Comparison of ENCODE assay signal across 8 cellular contexts in the genomic region with DNA sequence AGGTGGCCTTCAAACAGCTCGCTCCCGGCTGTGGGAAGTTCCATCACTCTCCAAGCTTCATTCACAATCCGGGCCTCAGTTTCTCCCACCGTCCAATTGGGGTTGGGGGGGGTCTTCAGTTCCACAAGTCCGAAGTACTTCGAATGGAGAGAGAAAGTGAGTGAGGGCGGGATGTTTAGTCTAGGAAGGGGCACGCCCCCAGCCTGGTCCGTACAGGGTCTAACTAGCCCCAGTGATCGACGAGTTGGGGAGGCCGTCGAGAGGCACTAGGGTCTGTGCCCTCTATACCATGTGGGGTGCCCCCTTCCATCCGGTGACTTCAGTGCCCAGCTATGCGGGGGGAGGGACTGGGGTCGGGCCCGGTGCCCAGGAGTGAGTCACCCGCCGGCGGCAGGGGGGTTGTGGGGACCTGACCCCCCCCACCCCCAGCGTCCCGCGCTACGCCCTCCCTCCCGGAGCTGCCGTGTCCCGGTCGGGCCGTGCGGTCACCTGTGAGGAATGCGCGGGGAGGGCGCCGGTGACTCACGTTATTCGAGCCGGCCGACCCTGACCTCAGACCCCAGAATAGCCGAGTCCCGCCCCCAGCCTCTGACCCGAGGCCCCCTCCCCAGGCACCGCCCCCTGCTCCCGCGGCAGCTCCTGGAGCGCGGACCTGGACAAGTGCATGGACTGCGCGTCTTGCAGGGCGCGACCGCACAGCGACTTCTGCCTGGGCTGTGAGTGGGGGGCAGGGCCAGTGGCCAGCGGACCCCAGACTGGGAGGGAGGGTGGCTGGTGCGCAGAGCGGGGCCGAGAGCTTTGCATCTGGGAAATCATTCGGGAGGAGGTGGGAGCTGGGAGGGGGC. TPM values are rescaled to one million over a fixed set of nuclear protein-coding genes. Genes with fewer than 3 reads are reported as not detected.
DNase-seq lines count a peak whose midpoint lies in the region; ATAC-seq and TF ChIP-seq lines count a peak whose summit lies in the region.

No MANE protein-coding gene starts in this region.

- peak; percentile 61 for DNase-seq in activated CD4-positive, alpha-beta T cell treated with anti-CD3 and anti-CD28 coated beads for 48 hours
- DNase-seq in dedifferentiated amniotic fluid mesenchymal stem cell (ENCODE audit: extremely low spot score) (peak; percentile 71), left lung (peak; percentile 84 to 94), germinal center (ENCODE audit: low spot score) (no peak)
- DNase-seq in stimulated activated CD4-positive, alpha-beta T cell treated with anti-CD3 and anti-CD28 coated beads, TNF-alpha, amount 100 ng/mL, for 4 hours (ENCODE audit: low read depth in 3 of 3) = peak; percentile 34 to 58 (median 57)

- H3K9me3 Mint-ChIP-seq in IgD-negative memory B cell = no peaks in the 10 kb centered on the region

- H3K4me1 ChIP-seq in BLaER1 (peaks cover 65% of the 10 kb centered on the region), left lung (peaks cover 35 to 61% of the 10 kb centered on the region in 2 donors)

- peak in 1 of 2 donors; percentile 5 for TF ChIP-seq CTCF in left lung (IDR thresholded peaks at IDR 0.05)

- peak overlapping the region; percentile 99 for H3K4me2 ChIP-seq in BLaER1

- peak overlapping the region; percentile 72; the same call in 1 of the 2 replicates for H3K9ac ChIP-seq in BLaER1

- H4K20me1 ChIP-seq in BLaER1 = peaks cover 39% of the 10 kb centered on the region

- H3K9me3 ChIP-seq in BLaER1 = no peaks in the 10 kb centered on the region
- H3K9me3 ChIP-seq in left lung = no peaks in the 10 kb centered on the region

- ATAC-seq in left lung (peak; percentile 57), GM21737 (IDR thresholded peaks at IDR 0.05; ENCODE audit: unreplicated experiment) (no peak)

- peaks cover 22 to 24% (median 24%) of the 10 kb centered on the region in 3 donors for H3K4me1 Mint-ChIP-seq in IgD-negative memory B cell

- H3K27me3 ChIP-seq in BLaER1 = peaks cover 33% of the 10 kb centered on the region
- H3K27me3 ChIP-seq in left lung = peaks cover 9 to 27% of the 10 kb centered on the region in 2 donors

- no peak overlapping the region for H3K27ac ChIP-seq in BLaER1
- peak overlapping the region; percentile 94 to 97 for H3K27ac ChIP-seq in left lung

- H3K27ac Mint-ChIP-seq in IgD-negative memory B cell = peak overlapping the region; percentile 71 to 88 (median 71)

- H3K4me3 Mint-ChIP-seq in IgD-negative memory B cell = peak overlapping the region; percentile 84 to 95 (median 91)

- peaks cover 2% of the 10 kb centered on the region for H3K36me3 Mint-ChIP-seq in IgD-negative memory B cell

- H3K4me3 ChIP-seq in BLaER1 (peak overlapping the region; percentile 71), left lung (peak overlapping the region; percentile 79 to 83)

- H3K27me3 Mint-ChIP-seq in IgD-negative memory B cell = peaks cover 6% of the 10 kb centered on the region

- H3K36me3 ChIP-seq in BLaER1 (peaks cover 6% of the 10 kb centered on the region), left lung (peaks cover 0 to 9% of the 10 kb centered on the region in 2 donors)

- intact Hi-C loops in left lung (cut with DNase I) = no loop called here

RNA-seq across cellular contexts. Expression of a gene that starts 0.7 kb away (rescaled TPM):
- 0.31 TPM for polyA plus RNA-seq in IgD-negative memory B cell
- 100 to 1,000 TPM; 118 to 126 TPM for total RNA-seq in left lung

RNA-seq across cellular contexts. Expression of a gene that starts 2.8 kb away (rescaled TPM):
- not detected for polyA plus RNA-seq in IgD-negative memory B cell
- 1 to 10 TPM in 1 of 2 donors, not detected in 1; 2.3 TPM for total RNA-seq in left lung

RNA-seq across cellular contexts. Expression of a gene that starts 2.9 kb away (rescaled TPM):
- polyA plus RNA-seq in IgD-negative memory B cell = 26.2 TPM
- 10 to 100 TPM; 45.4 to 66.6 TPM for total RNA-seq in left lung

RNA-seq across cellular contexts. Expression of a gene that starts 3.0 kb away (rescaled TPM):
- 48.2 TPM for polyA plus RNA-seq in IgD-negative memory B cell
- 10 to 100 TPM; 24.0 to 38.7 TPM for total RNA-seq in left lung

RNA-seq across cellular contexts. Expression of a gene that starts 8.1 kb away (rescaled TPM):
- not detected for polyA plus RNA-seq in IgD-negative memory B cell
- 1 to 10 TPM in 1 of 2 donors, under 1 TPM in 1; 0.85 to 2.2 TPM for total RNA-seq in left lung
